Comparison of ENCODE assay signal across 18 cellular contexts in genomic region chr1:45410850-45411509, GRCh38.
DNase-seq lines count a peak whose midpoint lies in the region; ATAC-seq, FAIRE-seq and TF ChIP-seq lines count a peak whose summit lies in the region.
"Had no signal": no experiment of that assay in that cellular context is flagged by ENCODE, and none has a peak within 500 bp of the region (broad histone marks: within the 10 kb centered on the region; RNA-seq: fewer than 3 reads in every experiment).

No MANE protein-coding gene starts in this region.

- DNase-seq in AG20443 (ENCODE audit: low spot score): peak; percentile 13
- peak; percentile 42 for DNase-seq in HT-29 (ENCODE audit: low spot score)
- DNase-seq in astrocyte (ENCODE audit: low read depth): peak; percentile 12
- DNase-seq in keratinocyte (ENCODE audit: low read depth, low spot score): no peak
- DNase-seq in MV-4-11 (lab: John Stamatoyannopoulos, UW): no peak
- DNase-seq in body of pancreas: no peak
- no peak for DNase-seq in hypothalamus (lab: John Stamatoyannopoulos, UW)
- DNase-seq: activated CD4-positive, CD25-positive, alpha-beta regulatory T cell treated with anti-CD3 and anti-CD28 coated beads, Interleukin-2, amount 50 U/mL, for 72 hours; activated naive CD8-positive, alpha-beta T cell treated with anti-CD3 and anti-CD28 coated beads, Interleukin-2, amount 10 ng/mL, durations not matched to agents 7 days and 5 days; activated T-cell treated with anti-CD3 and anti-CD28 coated beads for 4 hours; central memory CD4-positive, alpha-beta T cell; heart right ventricle; MM.1S; NCI-H2029 treated with DMSO at 0.1 percent for 48 hours; RPMI8226; T-cell had no signal

- no peak for ATAC-seq in HG03521 (IDR thresholded peaks at IDR 0.05; ENCODE audit: unreplicated experiment)
- no peak for ATAC-seq in body of pancreas
- ATAC-seq: heart right ventricle, T-cell had no signal

- H3K9me3 Mint-ChIP-seq in astrocyte (ENCODE audit: unreplicated experiment): no peaks in the 10 kb centered on the region
- H3K9me3 Mint-ChIP-seq: activated naive CD8-positive, alpha-beta T cell treated with anti-CD3 and anti-CD28 coated beads, Interleukin-2, amount 10 ng/mL, durations not matched to agents 7 days and 5 days; T-cell had no signal

- H3K79me2 ChIP-seq in astrocyte (ENCODE audit: insufficient read depth, low read length) (no peaks in the 10 kb centered on the region), keratinocyte (ENCODE audit: control insufficient read depth, insufficient read depth, low read length) (no peaks in the 10 kb centered on the region)
- H3K79me2 ChIP-seq: parathyroid adenoma had no signal

- H3K36me3 ChIP-seq in astrocyte (ENCODE audit: insufficient read depth, low read length) (no peaks in the 10 kb centered on the region), keratinocyte (ENCODE audit: control insufficient read depth in 2 of 2, extremely low read depth in 1 of 2, insufficient read depth in 2 of 2, low read length in 2 of 2) (no peaks in the 10 kb centered on the region), body of pancreas (replicated peaks in 1 of 2; ENCODE audit: insufficient read depth in 1 of 2, low read depth in 2 of 2) (no peaks in the 10 kb centered on the region)
- H3K36me3 ChIP-seq: heart right ventricle had no signal

- no peaks in the 10 kb centered on the region for H3K36me3 Mint-ChIP-seq in astrocyte (ENCODE audit: low read depth, unreplicated experiment)
- H3K36me3 Mint-ChIP-seq: activated naive CD8-positive, alpha-beta T cell treated with anti-CD3 and anti-CD28 coated beads, Interleukin-2, amount 10 ng/mL, durations not matched to agents 7 days and 5 days had no signal

- H3K4me2 ChIP-seq in astrocyte (ENCODE audit: low read length): no peak overlapping the region
- peak overlapping the region; percentile 57 for H3K4me2 ChIP-seq in keratinocyte (ENCODE audit: control insufficient read depth, extremely low read depth, insufficient read depth, low read depth, low read length)

- H3K4me1 Mint-ChIP-seq in astrocyte (ENCODE audit: low read depth, unreplicated experiment): no peaks in the 10 kb centered on the region

- intact Hi-C loops in body of pancreas (cut with DNase I): no loop called here

- H3K9me1 ChIP-seq in keratinocyte (ENCODE audit: control insufficient read depth, extremely low read depth, insufficient read depth, low read length): peaks cover 4% of the 10 kb centered on the region

- H3K4me3 Mint-ChIP-seq in astrocyte (ENCODE audit: unreplicated experiment): no peak overlapping the region
- H3K4me3 Mint-ChIP-seq: activated naive CD8-positive, alpha-beta T cell treated with anti-CD3 and anti-CD28 coated beads, Interleukin-2, amount 10 ng/mL, durations not matched to agents 7 days and 5 days; T-cell had no signal

- no peaks in the 10 kb centered on the region for H3K27me3 ChIP-seq in astrocyte (ENCODE audit: insufficient read depth, low read length)
- no peaks in the 10 kb centered on the region for H3K27me3 ChIP-seq in keratinocyte (ENCODE audit: control insufficient read depth, extremely low read depth, insufficient read depth, low read length)
- H3K27me3 ChIP-seq in body of pancreas: no peaks in the 10 kb centered on the region
- H3K27me3 ChIP-seq: heart right ventricle had no signal

- H3K4me3 ChIP-seq in astrocyte (ENCODE audit: insufficient read depth, low read depth, low read length) (no peak overlapping the region), keratinocyte (ENCODE audit: control insufficient read depth in 2 of 3, extremely low read depth in 1 of 3, insufficient read depth in 2 of 3, low read depth in 1 of 3, low read length in 3 of 3) (peak overlapping the region in 1 of 3 experiments; percentile 41), body of pancreas (no peak overlapping the region)
- H3K4me3 ChIP-seq: heart right ventricle had no signal

- H3K27ac ChIP-seq in astrocyte (ENCODE audit: low read depth, low read length) (no peak overlapping the region), keratinocyte (ENCODE audit: control insufficient read depth, insufficient read depth, low read length) (peak overlapping the region; percentile 51), body of pancreas (no peak overlapping the region)
- H3K27ac ChIP-seq: heart right ventricle, parathyroid adenoma had no signal

- no peaks in the 10 kb centered on the region for H3K27me3 Mint-ChIP-seq in astrocyte (ENCODE audit: low read depth, unreplicated experiment)
- H3K27me3 Mint-ChIP-seq: activated naive CD8-positive, alpha-beta T cell treated with anti-CD3 and anti-CD28 coated beads, Interleukin-2, amount 10 ng/mL, durations not matched to agents 7 days and 5 days; T-cell had no signal

- H2AFZ ChIP-seq in astrocyte (ENCODE audit: low read depth, low read length) (no peak overlapping the region), keratinocyte (ENCODE audit: control insufficient read depth, low read length) (peak overlapping the region; percentile 73)
- H2AFZ ChIP-seq: parathyroid adenoma had no signal

- H3K27ac Mint-ChIP-seq in astrocyte (ENCODE audit: unreplicated experiment): no peak overlapping the region
- H3K27ac Mint-ChIP-seq: activated naive CD8-positive, alpha-beta T cell treated with anti-CD3 and anti-CD28 coated beads, Interleukin-2, amount 10 ng/mL, durations not matched to agents 7 days and 5 days; T-cell had no signal

- no peak overlapping the region for H3K9ac ChIP-seq in astrocyte (ENCODE audit: low read length)
- H3K9ac ChIP-seq in keratinocyte (ENCODE audit: control insufficient read depth, extremely low read depth, insufficient read depth, low read length): no peak overlapping the region
- H3K9ac ChIP-seq: parathyroid adenoma had no signal

- H4K20me1 ChIP-seq in astrocyte (ENCODE audit: insufficient read depth, low read length) (no peaks in the 10 kb centered on the region), keratinocyte (ENCODE audit: control insufficient read depth, extremely low read depth, insufficient read depth, low read length) (no peaks in the 10 kb centered on the region)

- FAIRE-seq in astrocyte (lab: Jason Lieb, UNC) (no peak), keratinocyte (lab: Jason Lieb, UNC) (peak; percentile 59)

- no peak for TF ChIP-seq POLR2A in body of pancreas (IDR thresholded peaks at IDR 0.05)

- dilution Hi-C loops in keratinocyte (cut with MboI; ENCODE audit: extremely low pct_ligation_motif_present, low sequenced_read_pairs): no loop called here

- H3K4me1 ChIP-seq in astrocyte (ENCODE audit: insufficient read depth, low read length): no peaks in the 10 kb centered on the region
- peaks cover 13% of the 10 kb centered on the region for H3K4me1 ChIP-seq in keratinocyte (ENCODE audit: control insufficient read depth, extremely low read depth, insufficient read depth, low read length)
- no peaks in the 10 kb centered on the region for H3K4me1 ChIP-seq in body of pancreas
- H3K4me1 ChIP-seq: heart right ventricle, parathyroid adenoma had no signal

- H3K9me3 ChIP-seq in astrocyte (ENCODE audit: insufficient read depth, low read depth, low read length): no peaks in the 10 kb centered on the region
- no peaks in the 10 kb centered on the region for H3K9me3 ChIP-seq in keratinocyte (ENCODE audit: control insufficient read depth, low read depth, low read length)
- H3K9me3 ChIP-seq in body of pancreas: no peaks in the 10 kb centered on the region
- H3K9me3 ChIP-seq: heart right ventricle had no signal

- TF ChIP-seq CTCF in astrocyte (IDR thresholded peaks at IDR 0.05; ENCODE audit: insufficient read depth, low read depth, low read length) (no peak), keratinocyte (optimal IDR thresholded peaks at IDR 0.05 in 1 of 3, IDR thresholded peaks at IDR 0.05 in 1 of 3, conservative IDR thresholded peaks at IDR 0.05 in 1 of 3; ENCODE audit: extremely low read depth in 1 of 3, insufficient read depth in 2 of 3, low read length in 3 of 3) (no peak), body of pancreas (IDR thresholded peaks at IDR 0.05) (no peak)

- WGBS in body of pancreas, 2 donors: 85 to 86% methylated on average over 5 to 6 of the region's 6 CpGs

Comparison
In these comparisons a context has a peak if more than half of its experiments do, and no peak if none do; other contexts are left out.
1. DNase-seq: peak in AG20443 (single experiment), HT-29 (single experiment) and astrocyte (single experiment); none in keratinocyte (single experiment), MV-4-11 (single experiment), body of pancreas (0 of 4) and hypothalamus (0 of 51).